8 cellular contexts compared by ENCODE assay signal in the genomic region with DNA sequence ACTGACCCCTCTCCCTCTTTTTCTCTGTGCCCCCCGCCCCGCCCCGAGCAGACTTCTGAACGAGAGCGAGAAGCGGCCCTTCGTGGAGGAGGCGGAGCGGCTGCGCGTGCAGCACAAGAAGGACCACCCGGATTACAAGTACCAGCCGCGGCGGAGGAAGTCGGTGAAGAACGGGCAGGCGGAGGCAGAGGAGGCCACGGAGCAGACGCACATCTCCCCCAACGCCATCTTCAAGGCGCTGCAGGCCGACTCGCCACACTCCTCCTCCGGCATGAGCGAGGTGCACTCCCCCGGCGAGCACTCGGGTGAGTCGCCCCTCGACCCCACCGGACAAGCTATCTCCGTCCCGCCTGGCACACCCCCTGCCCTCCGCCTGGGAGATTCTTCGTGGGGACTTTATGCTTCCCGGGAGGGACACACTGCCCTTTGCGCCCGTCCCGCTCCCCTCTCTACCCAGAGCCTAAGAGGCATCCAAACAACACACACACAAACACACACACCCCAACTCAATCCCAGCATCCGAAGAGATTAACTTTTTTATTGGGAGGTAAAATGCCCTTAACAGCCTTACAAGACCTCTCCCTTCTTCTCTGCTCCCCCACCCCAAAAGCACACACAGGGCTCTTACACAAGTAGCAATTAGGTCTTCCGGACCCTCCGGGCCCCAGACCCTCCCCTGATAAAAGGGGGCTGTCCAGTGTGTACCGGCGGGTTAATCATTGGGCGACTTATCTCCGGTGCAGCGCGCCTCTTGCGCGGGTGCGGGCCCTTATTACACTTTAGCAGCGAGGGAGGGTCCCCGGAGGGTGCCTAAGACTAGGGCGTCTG. TPM values are rescaled to one million over a fixed set of nuclear protein-coding genes. Genes with fewer than 3 reads are reported as not detected.
DNase-seq lines count a peak whose midpoint lies in the region; ATAC-seq and TF ChIP-seq lines count a peak whose summit lies in the region.

No MANE protein-coding gene starts in this region.

- H3K36me3 ChIP-seq in upper lobe of left lung: no peaks in the 10 kb centered on the region

- peak overlapping the region; percentile 26 for H3K4me3 Mint-ChIP-seq in activated naive CD4-positive, alpha-beta T cell treated with anti-CD3 and anti-CD28 coated beads, Interleukin-2, amount 50 U/mL, for 24 hours

- H3K27ac ChIP-seq in upper lobe of left lung: peak overlapping the region in 1 of 4 donors; percentile 63

- peaks cover 10% of the 10 kb centered on the region for H3K4me1 Mint-ChIP-seq in activated naive CD4-positive, alpha-beta T cell treated with anti-CD3 and anti-CD28 coated beads, Interleukin-2, amount 50 U/mL, for 24 hours

- TF ChIP-seq EP300 in upper lobe of left lung (IDR thresholded peaks at IDR 0.05): no peak

- H3K9me3 ChIP-seq in upper lobe of left lung: no peaks in the 10 kb centered on the region

- peaks cover 0 to 40% (median 19%) of the 10 kb centered on the region in 4 donors for H3K27me3 ChIP-seq in upper lobe of left lung

- ATAC-seq in upper lobe of left lung (ENCODE audit: low FRiP score in 2 of 2): no peak
- ATAC-seq in HG02642 (IDR thresholded peaks at IDR 0.05; ENCODE audit: poor library complexity, unreplicated experiment): no peak

- 7 to 12% methylated on average over 16 to 40 of the region's 55 CpGs for WGBS in upper lobe of left lung, 2 donors

- TF ChIP-seq CTCF in astrocyte of the cerebellum (IDR thresholded peaks at IDR 0.05; ENCODE audit: low read depth, low read length, missing control alignments): no peak
- no peak for TF ChIP-seq CTCF in upper lobe of left lung (IDR thresholded peaks at IDR 0.05)

- no peak overlapping the region for H3K27ac Mint-ChIP-seq in activated naive CD4-positive, alpha-beta T cell treated with anti-CD3 and anti-CD28 coated beads, Interleukin-2, amount 50 U/mL, for 24 hours

- no peaks in the 10 kb centered on the region for H3K9me3 Mint-ChIP-seq in activated naive CD4-positive, alpha-beta T cell treated with anti-CD3 and anti-CD28 coated beads, Interleukin-2, amount 50 U/mL, for 24 hours

- peaks cover 38% of the 10 kb centered on the region for H3K27me3 Mint-ChIP-seq in activated naive CD4-positive, alpha-beta T cell treated with anti-CD3 and anti-CD28 coated beads, Interleukin-2, amount 50 U/mL, for 24 hours

- H3K4me3 ChIP-seq in astrocyte of the cerebellum (ENCODE audit: low read depth, low read length): peak overlapping the region; percentile 97
- peak overlapping the region in 3 of 4 donors; percentile 49 to 58 (median 51) for H3K4me3 ChIP-seq in upper lobe of left lung

- peaks cover 6 to 48% (median 17%) of the 10 kb centered on the region in 4 donors for H3K4me1 ChIP-seq in upper lobe of left lung

- no peak for DNase-seq in activated naive CD4-positive, alpha-beta T cell (lab: John Stamatoyannopoulos, UW)
- no peak for DNase-seq in astrocyte of the cerebellum (ENCODE audit: low read depth)
- peak; percentile 79 for DNase-seq in left kidney (ENCODE audit: low read depth, low spot score)
- peak in 1 of 2 donors; percentile 74 for DNase-seq in upper lobe of left lung
- DNase-seq in stimulated activated naive CD4-positive, alpha-beta T cell (lab: John Stamatoyannopoulos, UW): no peak
- DNase-seq in middle frontal gyrus (ENCODE audit: extremely low spot score, low spot score): no peak

- in situ Hi-C loops in astrocyte of the cerebellum (cut with HindIII; ENCODE audit: low sequenced_read_pairs): no loop called here

- no peak for TF ChIP-seq POLR2A in upper lobe of left lung (IDR thresholded peaks at IDR 0.05)

- peaks cover 3% of the 10 kb centered on the region for H3K36me3 Mint-ChIP-seq in activated naive CD4-positive, alpha-beta T cell treated with anti-CD3 and anti-CD28 coated beads, Interleukin-2, amount 50 U/mL, for 24 hours

RNA-seq across cellular contexts. Expression of gene SOX9, which starts 2.1 kb away (rescaled TPM):
- 10 to 100 TPM in 1 of 6 donors, 1 to 10 TPM in 5; 3.3 to 10.7 (median 4.3) TPM for total RNA-seq in upper lobe of left lung
